Comparison of ENCODE assay signal across 21 cellular contexts in genomic region chrX:19354625-19355024, GRCh38.
"Had no signal": no experiment of that assay in that cellular context is flagged by ENCODE, and none has a peak within 500 bp of the region (broad histone marks: within the 10 kb centered on the region; RNA-seq: fewer than 3 reads in every experiment).

No MANE protein-coding gene starts in this region.

- H3K27ac ChIP-seq: heart right ventricle, hepatocyte, ovary, sigmoid colon, spleen, tibial nerve, upper lobe of left lung, vagina had no signal

- DNase-seq: heart right ventricle; islet precursor cell; midbrain; mucosa of descending colon; naive thymus-derived CD4-positive, alpha-beta T cell; ovary; retina; right cardiac atrium; small intestine; spleen; stimulated activated CD4-positive, alpha-beta T cell treated with anti-CD3 and anti-CD28 coated beads, Interleukin-4, amount 100 ng/mL, for 24 hours; stimulated activated naive CD4-positive, alpha-beta T cell; substantia nigra; upper lobe of left lung had no signal

- ATAC-seq: mucosa of descending colon; naive thymus-derived CD4-positive, alpha-beta T cell; natural killer cell treated with Interleukin-12 subunit alpha and Interleukin-12 subunit beta and Interleukin-15 and Interleukin-18, amount 100 ng/mL, for 72 hours; right cardiac atrium; stimulated activated effector memory CD8-positive, alpha-beta T cell treated with anti-CD3 and anti-CD28 coated beads, Interleukin-12 subunit alpha, Interleukin-12 subunit beta, amount 100 ng/mL, for 72 hours had no signal

- H3K36me3 ChIP-seq: ovary had no signal

- H3K79me2 ChIP-seq: hepatocyte had no signal

- H3K9me3 ChIP-seq: heart right ventricle, mucosa of descending colon, ovary, sigmoid colon, spleen, tibial nerve, upper lobe of left lung, vagina had no signal

- H3K27me3 ChIP-seq: heart right ventricle, hepatocyte, ovary, sigmoid colon, spleen, tibial nerve, upper lobe of left lung, vagina had no signal

- H3K4me1 ChIP-seq: sigmoid colon, tibial nerve, upper lobe of left lung, vagina had no signal

- H3K4me2 ChIP-seq: hepatocyte had no signal

- H3K4me3 ChIP-seq: heart right ventricle, hepatocyte, lung, mucosa of descending colon, ovary, sigmoid colon, spleen, tibial nerve, upper lobe of left lung, vagina had no signal
